7 cellular contexts compared by ENCODE assay signal in genomic region chr15:64907991-64908390, GRCh38.
"Had no signal": no experiment of that assay in that cellular context is flagged by ENCODE, and none has a peak within 500 bp of the region (broad histone marks: within the 10 kb centered on the region; RNA-seq: fewer than 3 reads in every experiment).

No MANE protein-coding gene starts in this region.

- H3K36me3 ChIP-seq: HAP-1 had no signal

- H3K9ac ChIP-seq: GM23248 had no signal

- DNase-seq: GM23248, GOT3, H7, HFFc6 had no signal

- H3K4me3 Mint-ChIP-seq: HFFc6 had no signal

- H2AFZ ChIP-seq: GM23248 had no signal

- ATAC-seq: HCT116 had no signal

- H3K27ac Mint-ChIP-seq: HFFc6, IgD-negative memory B cell had no signal

- H3K9me3 Mint-ChIP-seq: HFFc6, IgD-negative memory B cell had no signal

- H3K36me3 Mint-ChIP-seq: IgD-negative memory B cell had no signal

- H3K4me3 ChIP-seq: GM23248, HAP-1 had no signal

- H3K27ac ChIP-seq: GM23248 had no signal
